Comparison of ENCODE assay signal across 8 cellular contexts in the genomic region with DNA sequence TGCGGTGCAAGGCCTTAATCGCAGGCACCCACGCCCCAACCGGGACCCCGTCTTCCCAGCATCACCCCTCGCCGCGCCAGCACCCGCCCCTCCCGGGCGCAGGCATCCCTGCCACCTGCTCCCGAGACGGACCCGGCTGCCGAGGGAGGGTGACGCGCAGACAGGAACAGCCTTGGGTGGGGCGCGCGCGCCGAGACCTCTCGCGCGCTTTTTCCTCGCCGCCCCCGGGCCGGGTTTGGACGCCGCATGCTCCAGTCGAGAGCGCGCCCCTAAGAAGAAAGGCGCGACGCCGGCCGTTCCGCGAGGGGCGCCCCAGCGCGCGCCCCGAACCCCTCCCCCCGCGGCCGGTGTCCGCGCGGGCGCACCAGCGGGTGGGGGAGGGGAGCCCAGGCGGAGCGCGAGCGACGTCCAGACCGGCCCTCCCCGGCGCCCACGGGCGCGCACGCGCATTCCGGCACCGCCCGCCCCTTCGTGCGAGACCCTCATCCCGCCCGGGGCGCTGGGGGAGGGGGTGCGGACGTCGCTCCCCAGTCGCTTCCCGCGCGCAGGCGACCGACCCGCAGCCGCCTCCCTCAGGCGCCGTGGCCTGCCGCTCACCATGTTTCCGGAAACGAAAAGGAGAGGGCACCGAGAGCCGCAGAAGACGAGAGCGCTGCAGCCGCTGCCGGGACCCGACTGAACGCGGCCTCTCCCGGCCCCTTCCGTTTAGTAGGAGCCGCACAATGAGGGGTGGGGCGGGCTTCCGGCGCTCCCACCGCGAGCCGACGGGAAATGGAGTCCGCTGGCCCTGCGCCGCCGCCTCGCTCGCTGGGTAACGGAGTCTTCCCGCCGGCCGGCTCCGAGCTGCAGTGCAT. TPM values are rescaled to one million over a fixed set of nuclear protein-coding genes. Genes with fewer than 3 reads are reported as not detected.
DNase-seq lines count a peak whose midpoint lies in the region; ATAC-seq and TF ChIP-seq lines count a peak whose summit lies in the region.

A gene (minus strand): TSS at position 681 of the 854 bp plus-strand sequence. CDS start 81 bp downstream, at position 600.

- H2BK15ac ChIP-seq in H9 (ENCODE audit: low read depth, low read length) = no peak within 1 kb of the TSS
- H2BK15ac ChIP-seq in neuronal stem cell (ENCODE audit: low read length) = peak within 1 kb of the TSS; percentile 50

- H2AFZ ChIP-seq in H9 (ENCODE audit: low read length) = no peak within 1 kb of the TSS
- H2AFZ ChIP-seq in MM.1S (ENCODE audit: low read length) = peak within 1 kb of the TSS; percentile 90
- peak within 1 kb of the TSS; percentile 63 for H2AFZ ChIP-seq in neuronal stem cell (ENCODE audit: low read length)

- no peaks in the 10 kb centered on the region for H3K9me2 ChIP-seq in MM.1S (replicated peaks; ENCODE audit: insufficient read depth, low read length)

- H3K9ac ChIP-seq in H9 (ENCODE audit: extremely low read depth, insufficient read length, low read length) = peak within 1 kb of the TSS; percentile 81
- H3K9ac ChIP-seq in MM.1S (ENCODE audit: low read length) = peak within 1 kb of the TSS; percentile 93
- peak within 1 kb of the TSS; percentile 100 for H3K9ac ChIP-seq in neuronal stem cell (ENCODE audit: low read depth, low read length, poor library complexity)
- H3K9ac ChIP-seq in subcutaneous abdominal adipose tissue (ENCODE audit: low read length in 5 of 5) = peak within 1 kb of the TSS; percentile 63 to 98 (median 93)

- H3K79me1 ChIP-seq in H9 (ENCODE audit: insufficient read depth, low read depth, low read length, poor library complexity, severe bottlenecking) = peaks cover 3% of the 10 kb centered on the region
- H3K79me1 ChIP-seq in neuronal stem cell (ENCODE audit: low read depth, low read length) = peaks cover 37% of the 10 kb centered on the region

- peaks cover 29% of the 10 kb centered on the region for H3K36me3 ChIP-seq in MM.1S (replicated peaks; ENCODE audit: insufficient read depth, low read length)
- H3K36me3 ChIP-seq in neuronal stem cell (replicated peaks in 1 of 2; ENCODE audit: control insufficient read depth in 2 of 2, insufficient read depth in 2 of 2, low read length in 2 of 2) = peaks cover 48 to 55% of the 10 kb centered on the region in 2 donors
- H3K36me3 ChIP-seq in subcutaneous abdominal adipose tissue (ENCODE audit: control insufficient read depth in 5 of 5, insufficient read depth in 5 of 5, low read length in 5 of 5) = peaks cover 0 to 46% (median 45%) of the 10 kb centered on the region in 5 donors

- H3K27me3 ChIP-seq in H9 (ENCODE audit: insufficient read depth, low read length) (no peaks in the 10 kb centered on the region), MM.1S (replicated peaks; ENCODE audit: insufficient read depth, low read length) (no peaks in the 10 kb centered on the region), foreskin keratinocyte (no peaks in the 10 kb centered on the region), neuronal stem cell (ENCODE audit: control insufficient read depth in 3 of 3, insufficient read depth in 3 of 3, low read depth in 1 of 3, low read length in 3 of 3) (no peaks in the 10 kb centered on the region), subcutaneous abdominal adipose tissue (ENCODE audit: control insufficient read depth in 5 of 5, insufficient read depth in 4 of 5, low read length in 5 of 5) (no peaks in the 10 kb centered on the region)

- H4K91ac ChIP-seq in H9 (ENCODE audit: insufficient read length, low read depth, low read length) = no peak within 1 kb of the TSS
- no peak within 1 kb of the TSS for H4K91ac ChIP-seq in neuronal stem cell (ENCODE audit: low read depth, low read length, poor library complexity)

- H3K4me1 Mint-ChIP-seq in H9 = peaks cover 29 to 30% of the 10 kb centered on the region in 2 experiments

- H2AK5ac ChIP-seq in H9 (ENCODE audit: insufficient read length, low read length) = no peak within 1 kb of the TSS
- H2AK5ac ChIP-seq in neuronal stem cell (ENCODE audit: low read depth, low read length) = peak within 1 kb of the TSS; percentile 96

- H3T11ph ChIP-seq in H9 (ENCODE audit: low read length) = no peak within 1 kb of the TSS

- no peak within 1 kb of the TSS; the same call in 1 of the 2 replicates for H3K4ac ChIP-seq in H9 (ENCODE audit: low read depth, low read length)
- peak within 1 kb of the TSS; percentile 68 for H3K4ac ChIP-seq in neuronal stem cell (ENCODE audit: low read length)

- H3K9me3 Mint-ChIP-seq in H9 = peaks cover 0 to 3% of the 10 kb centered on the region in 2 experiments; a peak in 2 of 5 replicates

- H3K27ac ChIP-seq in H9 (ENCODE audit: insufficient read length, low read depth, low read length) (peak within 1 kb of the TSS; percentile 54), MM.1S (ENCODE audit: low read length) (peak within 1 kb of the TSS; percentile 86; the same call in 1 of the 2 replicates), foreskin keratinocyte (peak within 1 kb of the TSS; percentile 52), neuronal stem cell (replicated peaks; ENCODE audit: low read length) (peak within 1 kb of the TSS; percentile 95), subcutaneous abdominal adipose tissue (ENCODE audit: low read depth, low read length) (peak within 1 kb of the TSS; percentile 93)

- H2BK12ac ChIP-seq in H9 (ENCODE audit: insufficient read length, low read depth, low read length) = no peak within 1 kb of the TSS
- H2BK12ac ChIP-seq in neuronal stem cell (ENCODE audit: low read length) = no peak within 1 kb of the TSS

- H3K18ac ChIP-seq in H9 (ENCODE audit: insufficient read length, low read depth, low read length) (peak within 1 kb of the TSS; percentile 73), neuronal stem cell (ENCODE audit: low read length) (peak within 1 kb of the TSS; percentile 98)

- no peaks in the 10 kb centered on the region for H3K27me3 Mint-ChIP-seq in H9 (ENCODE audit: low read depth)

- peak within 1 kb of the TSS; percentile 79 for H2BK120ac ChIP-seq in H9 (ENCODE audit: low read depth, low read length, poor library complexity, severe bottlenecking)
- H2BK120ac ChIP-seq in neuronal stem cell (ENCODE audit: low read depth, low read length) = no peak within 1 kb of the TSS

- peak; percentile 71 for ATAC-seq in foreskin keratinocyte

- DNase-seq in ELR (ENCODE audit: low read depth) (peak; percentile 98), H9 (peak; percentile 99), MM.1S (peak; percentile 97), SK-MEL-5 (ENCODE audit: low read depth, low spot score) (peak; percentile 95), foreskin keratinocyte (peak; percentile 91 to 94), neuronal stem cell (ENCODE audit: low spot score) (peak; percentile 97)
- peak; percentile 88 to 97 (median 92) for DNase-seq in activated naive CD4-positive, alpha-beta T cell (lab: John Stamatoyannopoulos, UW)

- H3K4me3 Mint-ChIP-seq in H9 = peak within 1 kb of the TSS; percentile 86 to 93

- no CpG with 5 or more reads among the region's 121 CpGs for WGBS in H9 (ENCODE audit: extremely low coverage, insufficient read length, low lambda C conversion rate)
- WGBS in neuronal stem cell (ENCODE audit: extremely low coverage in 2 of 2, insufficient read length in 2 of 2, insufficient replicate concordance in 1 of 2), 2 donors = no CpG with 5 or more reads among the region's 121 CpGs

- H3F3A ChIP-seq in MM.1S (ENCODE audit: insufficient read depth, low read length) = peaks cover 61% of the 10 kb centered on the region

- peak within 1 kb of the TSS; percentile 99 for H3K4me3 ChIP-seq in MM.1S (ENCODE audit: low read length)
- H3K4me3 ChIP-seq in neuronal stem cell (ENCODE audit: low read length in 2 of 2) = peak within 1 kb of the TSS; percentile 83 to 98
- H3K4me3 ChIP-seq in subcutaneous abdominal adipose tissue (ENCODE audit: low read depth in 1 of 5, low read length in 5 of 5) = peak within 1 kb of the TSS; percentile 78 to 97 (median 96)

- H3K9me3 ChIP-seq in H9 (ENCODE audit: control insufficient read depth, low read depth, low read length) (no peaks in the 10 kb centered on the region), MM.1S (replicated peaks; ENCODE audit: insufficient read depth, low read length) (no peaks in the 10 kb centered on the region), neuronal stem cell (replicated peaks in 1 of 2; ENCODE audit: control insufficient read depth in 2 of 2, insufficient read depth in 1 of 2, low read depth in 1 of 2, low read length in 2 of 2) (peaks cover 0 to 2% of the 10 kb centered on the region in 2 donors), subcutaneous abdominal adipose tissue (ENCODE audit: control insufficient read depth in 5 of 5, low read length in 5 of 5) (no peaks in the 10 kb centered on the region)

- peaks cover 46 to 52% (median 48%) of the 10 kb centered on the region in 3 experiments for H3K36me3 Mint-ChIP-seq in H9 (ENCODE audit: insufficient read depth in 1 of 3, low read depth in 3 of 3)

- TF ChIP-seq CTCF in H9 (conservative IDR thresholded peaks at IDR 0.05) (no peak), MM.1S (IDR thresholded peaks at IDR 0.05; ENCODE audit: low read length) (no peak), foreskin keratinocyte (conservative IDR thresholded peaks at IDR 0.05) (no peak)

- no peak within 1 kb of the TSS for H3K56ac ChIP-seq in H9 (ENCODE audit: insufficient read length, low read depth, low read length)

- H3K79me2 ChIP-seq in H9 (ENCODE audit: insufficient read depth, low read length) = peaks cover 14% of the 10 kb centered on the region; the same call in 1 of the 2 replicates
- H3K79me2 ChIP-seq in MM.1S (ENCODE audit: low read length) = peaks cover 62% of the 10 kb centered on the region

- in situ Hi-C loops in SK-MEL-5 (cut with HindIII; ENCODE audit: low pct_unique_long_range_greater_than_20kb, low sequenced_read_pairs) = no loop called here

- H4K20me1 ChIP-seq in H9 (ENCODE audit: control insufficient read depth, insufficient read depth, insufficient read length) (peaks cover 2% of the 10 kb centered on the region), MM.1S (ENCODE audit: insufficient read depth, low read length) (peaks cover 28% of the 10 kb centered on the region)

- no peak within 1 kb of the TSS for H4K5ac ChIP-seq in H9 (ENCODE audit: insufficient read length, low read depth, low read length)

- H3K14ac ChIP-seq in H9 (ENCODE audit: insufficient read depth, low read length) (peak within 1 kb of the TSS; percentile 83), neuronal stem cell (ENCODE audit: low read length) (peak within 1 kb of the TSS; percentile 92)

- peaks cover 25% of the 10 kb centered on the region for H3K23me2 ChIP-seq in H9 (ENCODE audit: insufficient read length, low read depth, low read length, poor library complexity, severe bottlenecking)

- no peak within 1 kb of the TSS for H2BK5ac ChIP-seq in H9 (ENCODE audit: insufficient read length, low read length)
- H2BK5ac ChIP-seq in neuronal stem cell (ENCODE audit: low read length) = peak within 1 kb of the TSS; percentile 79

- H3K4me1 ChIP-seq in H9 (ENCODE audit: insufficient read depth, low read length) = no peaks in the 10 kb centered on the region
- peaks cover 16% of the 10 kb centered on the region for H3K4me1 ChIP-seq in MM.1S (ENCODE audit: low read length)
- no peaks in the 10 kb centered on the region for H3K4me1 ChIP-seq in foreskin keratinocyte
- H3K4me1 ChIP-seq in neuronal stem cell (ENCODE audit: control insufficient read depth in 2 of 2, insufficient read depth in 1 of 2, low read depth in 1 of 2, low read length in 2 of 2) = peaks cover 8 to 17% of the 10 kb centered on the region in 2 donors
- H3K4me1 ChIP-seq in subcutaneous abdominal adipose tissue (ENCODE audit: control insufficient read depth in 5 of 5, insufficient read depth in 5 of 5, low read length in 5 of 5) = peaks cover 17 to 62% (median 51%) of the 10 kb centered on the region in 5 donors

- H3K23ac ChIP-seq in H9 (ENCODE audit: insufficient read length, low read depth, low read length) (no peak within 1 kb of the TSS), neuronal stem cell (ENCODE audit: low read depth, low read length, poor library complexity) (peak within 1 kb of the TSS; percentile 100)

- peak within 1 kb of the TSS; percentile 91 to 99 (median 97) for H3K27ac Mint-ChIP-seq in H9

- H3K4me2 ChIP-seq in H9 (ENCODE audit: insufficient read depth, insufficient read length, low read length) (peak within 1 kb of the TSS; percentile 92), MM.1S (ENCODE audit: low read depth, low read length) (peak within 1 kb of the TSS; percentile 96), neuronal stem cell (ENCODE audit: insufficient read depth, low read length, poor library complexity, severe bottlenecking) (peak within 1 kb of the TSS; percentile 97)

- no peak within 1 kb of the TSS for H4K8ac ChIP-seq in H9 (replicated peaks; ENCODE audit: insufficient read length, low read depth, low read length)
- H4K8ac ChIP-seq in neuronal stem cell (ENCODE audit: low read depth, low read length) = no peak within 1 kb of the TSS

- H2BK20ac ChIP-seq in H9 (ENCODE audit: low read depth, low read length, poor library complexity, severe bottlenecking) = no peak within 1 kb of the TSS

RNA-seq across cellular contexts. Expression of the gene that starts here (rescaled TPM):
- total RNA-seq in H9 (2021) = 1,107 and 1,147 TPM in 2 replicates
- total RNA-seq in SK-MEL-5 (2014; rRNA removed; shearing (Covaris generic)) = 941 and 972 TPM in 2 replicates
- 1,372 and 1,683 TPM in 2 replicates for polyA plus RNA-seq in SK-MEL-5 (2015; cell fraction: cytosol; rRNA removed)
- polyA plus RNA-seq in SK-MEL-5 (2015; cell fraction: nucleus; rRNA removed) = 200 and 219 TPM in 2 replicates
- 1,336 TPM in 2 replicates for total RNA-seq in foreskin keratinocyte
- polyA plus RNA-seq in foreskin keratinocyte = 2,195 and 2,324 TPM in 2 replicates
- 860 TPM for polyA plus RNA-seq in neuronal stem cell (2013, experiment 1 of 2)
- 866 TPM for polyA plus RNA-seq in neuronal stem cell (2013, experiment 2 of 2)

Comparison
In these comparisons a context has a peak if more than half of its experiments do, and no peak if none do; other contexts are left out.
1. Peak in every context shown above with its lines: DNase-seq, ATAC-seq, H3K4me3 ChIP-seq and H3K27ac ChIP-seq.